9 cellular contexts compared by ENCODE assay signal in genomic region chr22:39234867-39235687, GRCh38. TPM values are rescaled to one million over a fixed set of nuclear protein-coding genes. Genes with fewer than 3 reads are reported as not detected.
DNase-seq lines count a peak whose midpoint lies in the region; ATAC-seq and TF ChIP-seq lines count a peak whose summit lies in the region.
"Had no signal": no experiment of that assay in that cellular context is flagged by ENCODE, and none has a peak within 500 bp of the region (broad histone marks: within the 10 kb centered on the region; RNA-seq: fewer than 3 reads in every experiment).

No MANE protein-coding gene starts in this region.

- H3K4me3 Mint-ChIP-seq in MCF 10A (ENCODE audit: unreplicated experiment) (no peak overlapping the region), immature natural killer cell (peak overlapping the region in 4 of 5 donors; percentile 33 to 84 (median 82)), osteocyte (ENCODE audit: unreplicated experiment) (no peak overlapping the region)

- intact Hi-C loops in MCF 10A (cut with micrococcal nuclease), result no loop called here

- H3K27ac Mint-ChIP-seq in MCF 10A (ENCODE audit: low read depth, unreplicated experiment) (no peak overlapping the region), immature natural killer cell (peak overlapping the region in 1 of 6 donors; percentile 76), osteocyte (ENCODE audit: unreplicated experiment) (no peak overlapping the region)

- H3K36me3 ChIP-seq in KMS-11 (ENCODE audit: insufficient read depth), result no peaks in the 10 kb centered on the region

- H3K27me3 ChIP-seq in KMS-11 (ENCODE audit: insufficient read depth, low read depth), result peaks cover 66% of the 10 kb centered on the region; the same call in 1 of the 2 replicates

- H3K4me1 Mint-ChIP-seq in MCF 10A (ENCODE audit: insufficient read depth, unreplicated experiment) (peaks cover 19% of the 10 kb centered on the region), immature natural killer cell (peaks cover 42 to 49% of the 10 kb centered on the region in 2 donors), osteocyte (ENCODE audit: unreplicated experiment) (peaks cover 57% of the 10 kb centered on the region)

- H3K27ac ChIP-seq in KMS-11, result no peak overlapping the region
- peak overlapping the region in 11 of 21 experiments; percentile 4 to 58 (median 39) for H3K27ac ChIP-seq in skin epidermis

- H3K4me3 ChIP-seq in KMS-11 (IDR thresholded peaks at IDR 0.05; ENCODE audit: insufficient read depth, low read depth, low read length), result no peak overlapping the region
- H3K4me3 ChIP-seq in skin epidermis, result no peak overlapping the region

- no peak for TF ChIP-seq CTCF in KMS-11 (conservative IDR thresholded peaks at IDR 0.05; ENCODE audit: low read depth, low read length)
- TF ChIP-seq CTCF in MCF 10A (IDR thresholded peaks at IDR 0.05; ENCODE audit: unreplicated experiment), result no peak
- no peak for TF ChIP-seq CTCF in osteocyte (IDR thresholded peaks at IDR 0.05)

- no peak overlapping the region for H2AFZ ChIP-seq in KMS-11 (ENCODE audit: low read depth)

- H3K9me3 Mint-ChIP-seq in MCF 10A (ENCODE audit: unreplicated experiment) (no peaks in the 10 kb centered on the region), immature natural killer cell (no peaks in the 10 kb centered on the region), osteocyte (ENCODE audit: unreplicated experiment) (no peaks in the 10 kb centered on the region)

- CTCF ChIA-PET in MCF 10A (lab: Yijun Ruan, JAX), result no interaction called here

- peak overlapping the region; percentile 49; the same call in 1 of the 2 replicates for H3K4me2 ChIP-seq in KMS-11

- POLR2A ChIA-PET in MCF 10A (lab: Yijun Ruan, JAX), result interaction anchor here (0.6 to 1.7 kb wide), 4 partner anchors 12 to 75 kb away, joined by 3 to 7 read pairs (median 3); no protein-coding TSS in a partner anchor

- DNase-seq in MCF 10A (ENCODE audit: unreplicated experiment), result peak; percentile 56
- DNase-seq in immature natural killer cell, result no peak
- DNase-seq in osteocyte (ENCODE audit: extremely low spot score, unreplicated experiment), result no peak
- no peak for DNase-seq in NCI-H187 treated with DMSO at 0.1 percent for 48 hours (lab: John Stamatoyannopoulos, UW)
- DNase-seq in putamen (ENCODE audit: low spot score), result no peak
- DNase-seq: NCI-H446 had no signal

- no peaks in the 10 kb centered on the region for H3K36me3 Mint-ChIP-seq in MCF 10A (ENCODE audit: insufficient read depth, unreplicated experiment)
- H3K36me3 Mint-ChIP-seq in immature natural killer cell, result peaks cover 0 to 3% (median 0%) of the 10 kb centered on the region in 3 donors
- H3K36me3 Mint-ChIP-seq in osteocyte (ENCODE audit: unreplicated experiment), result peaks cover 2% of the 10 kb centered on the region

- H3K27me3 Mint-ChIP-seq in MCF 10A (ENCODE audit: insufficient read depth, unreplicated experiment) (no peaks in the 10 kb centered on the region), immature natural killer cell (ENCODE audit: low read depth in 3 of 3) (peaks cover 21 to 38% (median 26%) of the 10 kb centered on the region in 3 donors), osteocyte (ENCODE audit: unreplicated experiment) (no peaks in the 10 kb centered on the region)

- no peaks in the 10 kb centered on the region for H3K79me2 ChIP-seq in KMS-11 (ENCODE audit: insufficient read depth, low read depth)

- H3K4me1 ChIP-seq in KMS-11 (ENCODE audit: low read depth, poor library complexity, severe bottlenecking), result peaks cover 20% of the 10 kb centered on the region

- H4K20me1 ChIP-seq in KMS-11 (ENCODE audit: insufficient read depth), result no peaks in the 10 kb centered on the region

- H3K9ac ChIP-seq in KMS-11, result no peak overlapping the region

- no TSS peak for BruUV-seq in MCF 10A (replicated peaks; lab: Mats Ljungman, UMichigan)

- ATAC-seq in HG03196 (IDR thresholded peaks at IDR 0.05; ENCODE audit: unreplicated experiment), result no peak

RNA-seq across cellular contexts. Expression of gene PDGFB, which starts 9.7 kb away (rescaled TPM):
- total RNA-seq in MCF 10A (2022) (0.29 and 0.37 TPM in 2 replicates), osteocyte (16.8 and 20.0 TPM in 2 replicates)
- polyA plus RNA-seq in immature natural killer cell, result under 1 TPM in 2 of 3 donors, not detected in 1; 0.58 to 0.61 TPM

Comparison
In these comparisons a context has a peak if more than half of its experiments do, and no peak if none do; other contexts are left out.
1. H3K4me3 Mint-ChIP-seq: peak in immature natural killer cell (4 of 5); none in MCF 10A (single experiment) and osteocyte (single experiment).
2. RNA of gene PDGFB, which starts 9.7 kb away (total RNA-seq): 16.8 to 20.0 TPM in osteocyte; 0.29 to 0.37 TPM in MCF 10A; every median in the first group is over 10 times any median in the second.